ENCODE assay signal across 8 cellular contexts in genomic region chr19:46192990-46193650, GRCh38. TPM values are rescaled to one million over a fixed set of nuclear protein-coding genes. Genes with fewer than 3 reads are reported as not detected.
A peak's percentile ranks its signal among the peaks of the same experiment; 100 is the strongest.
DNase-seq lines count a peak whose midpoint lies in the region; ATAC-seq and TF ChIP-seq lines count a peak whose summit lies in the region.

No MANE protein-coding gene starts in this region.

- H3K4me3 ChIP-seq in GM12865 (ENCODE audit: low read depth, low read length) (no peak overlapping the region), choroid plexus epithelial cell (ENCODE audit: low read depth, low read length) (no peak overlapping the region)
- H3K4me3 ChIP-seq in naive thymus-derived CD4-positive, alpha-beta T cell (ENCODE audit: low read length) = no peak overlapping the region

- H3K4me1 Mint-ChIP-seq in naive thymus-derived CD4-positive, alpha-beta T cell = no peaks in the 10 kb centered on the region

- H3K36me3 ChIP-seq in naive thymus-derived CD4-positive, alpha-beta T cell (ENCODE audit: control insufficient read depth in 2 of 3, insufficient read depth in 3 of 3, low read length in 3 of 3) = no peaks in the 10 kb centered on the region

- CTCF ChIA-PET in naive thymus-derived CD4-positive, alpha-beta T cell (lab: Charles Lee) = interaction anchor here (0.6 kb wide), 1 partner anchor 637 kb away, joined by 3 read pairs; no protein-coding TSS in a partner anchor

- POLR2A ChIA-PET in naive thymus-derived CD4-positive, alpha-beta T cell (lab: Charles Lee) = no interaction called here

- H3K27me3 ChIP-seq in naive thymus-derived CD4-positive, alpha-beta T cell (ENCODE audit: control insufficient read depth in 2 of 2, insufficient read depth in 2 of 2, low read length in 2 of 2) = peaks cover 2 to 10% of the 10 kb centered on the region in 2 donors

- no peaks in the 10 kb centered on the region for H3K36me3 Mint-ChIP-seq in naive thymus-derived CD4-positive, alpha-beta T cell

- H3K27me3 Mint-ChIP-seq in naive thymus-derived CD4-positive, alpha-beta T cell = peaks cover 42 to 63% (median 58%) of the 10 kb centered on the region in 5 donors

- no peaks in the 10 kb centered on the region for H3K9me3 ChIP-seq in naive thymus-derived CD4-positive, alpha-beta T cell (ENCODE audit: control insufficient read depth in 2 of 3, low read length in 3 of 3)

- no peak overlapping the region for H3K27ac Mint-ChIP-seq in naive thymus-derived CD4-positive, alpha-beta T cell

- H3K4me1 ChIP-seq in naive thymus-derived CD4-positive, alpha-beta T cell (ENCODE audit: control insufficient read depth in 2 of 2, insufficient read depth in 2 of 2, low read length in 2 of 2) = no peaks in the 10 kb centered on the region

- in situ Hi-C loops in GM13976 (cut with MboI; ENCODE audit: low sequenced_read_pairs, unreplicated experiment) = loop anchor here (10.0 kb wide), 1 partner anchor 108 kb away; no protein-coding TSS in a partner anchor

- peaks cover 0 to 2% (median 0%) of the 10 kb centered on the region in 11 donors for H3K9me3 Mint-ChIP-seq in naive thymus-derived CD4-positive, alpha-beta T cell

- H3K27ac ChIP-seq in naive thymus-derived CD4-positive, alpha-beta T cell (ENCODE audit: low read depth, low read length) = no peak overlapping the region

- no peak overlapping the region for H3K4me3 Mint-ChIP-seq in naive thymus-derived CD4-positive, alpha-beta T cell

- no peak for TF ChIP-seq CTCF in GM12865 (IDR thresholded peaks at IDR 0.05; ENCODE audit: insufficient read depth, low read depth, low read length, missing control alignments)
- TF ChIP-seq CTCF in choroid plexus epithelial cell (conservative IDR thresholded peaks at IDR 0.05; ENCODE audit: low read depth, low read length) = no peak
- TF ChIP-seq CTCF in GM13976 (IDR thresholded peaks at IDR 0.05; ENCODE audit: borderline replicate concordance, control extremely low read depth, extremely low read depth, insufficient read depth, missing control alignments) = no peak

- ATAC-seq in naive thymus-derived CD4-positive, alpha-beta T cell = peak; percentile 89
- no peak for ATAC-seq in GM19455 (IDR thresholded peaks at IDR 0.05; ENCODE audit: unreplicated experiment)

- peak; percentile 7 for DNase-seq in GM12865 (ENCODE audit: low read depth)
- DNase-seq in NCI-H226 = peak; percentile 54
- peak; percentile 41 for DNase-seq in choroid plexus epithelial cell (ENCODE audit: low read depth)
- DNase-seq in naive thymus-derived CD4-positive, alpha-beta T cell = no peak
- DNase-seq in cerebellar cortex (ENCODE audit: low spot score) = no peak
- no peak for DNase-seq in GM13976 (ENCODE audit: low spot score)
- DNase-seq in NCI-H1092 treated with DMSO at 0.1 percent for 48 hours (lab: John Stamatoyannopoulos, UW) = no peak

- intact Hi-C loops in naive thymus-derived CD4-positive, alpha-beta T cell (cut with micrococcal nuclease) = no loop called here

RNA-seq across cellular contexts. Expression of gene IGFL1, which starts 36.4 kb away (rescaled TPM):
- not detected for total RNA-seq in naive thymus-derived CD4-positive, alpha-beta T cell
- polyA plus RNA-seq in naive thymus-derived CD4-positive, alpha-beta T cell = not detected

RNA-seq across cellular contexts. Expression of gene IGFL2, which starts 45.1 kb away (rescaled TPM):
- under 1 TPM in 1 of 5 experiments, not detected in 4; 0.48 TPM for total RNA-seq in naive thymus-derived CD4-positive, alpha-beta T cell
- polyA plus RNA-seq in naive thymus-derived CD4-positive, alpha-beta T cell = not detected

Comparison
In these comparisons a context has a peak if more than half of its experiments do, and no peak if none do; other contexts are left out.
1. DNase-seq: peak in GM12865 (single experiment), NCI-H226 (single experiment) and choroid plexus epithelial cell (single experiment); none in naive thymus-derived CD4-positive, alpha-beta T cell (0 of 9), cerebellar cortex (single experiment), GM13976 (single experiment) and NCI-H1092 treated with DMSO at 0.1 percent for 48 hours (single experiment).